In the genomic region with DNA sequence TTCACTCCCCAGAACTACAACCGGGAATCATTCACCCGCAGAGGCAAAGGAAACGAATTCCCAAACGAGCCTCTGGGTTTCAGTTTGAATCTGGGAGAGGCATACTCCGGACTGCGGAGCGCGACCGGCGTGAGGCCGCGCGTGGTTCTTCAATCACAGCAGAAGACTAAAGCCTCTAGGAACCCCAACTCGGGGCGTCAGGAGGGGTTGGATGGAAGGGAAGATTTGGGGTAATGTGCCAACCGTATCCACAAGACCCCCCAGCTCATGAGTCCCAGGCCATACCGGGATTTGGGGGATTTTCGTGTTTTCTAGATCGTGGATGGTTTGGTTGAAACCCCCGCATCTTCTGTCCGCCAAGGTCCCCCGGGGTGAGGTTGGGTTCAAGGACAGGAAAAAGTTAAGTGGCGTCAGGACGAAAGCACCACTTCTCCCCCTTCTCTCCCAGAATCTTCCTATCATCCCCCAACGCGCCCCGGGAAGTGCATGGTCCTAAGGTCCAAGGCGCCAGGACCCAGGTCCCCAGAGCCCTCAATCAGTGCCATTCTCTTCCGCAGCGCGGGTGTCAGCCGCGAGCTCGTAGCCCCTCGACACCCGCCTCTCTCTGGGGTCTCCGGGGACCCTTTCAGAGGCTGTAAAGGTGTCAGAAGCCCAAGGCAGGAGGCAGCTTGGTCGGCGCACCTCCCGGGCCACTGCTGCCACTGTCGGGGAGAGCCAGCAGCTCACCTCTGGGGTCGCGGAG, we compare ENCODE assay signal across 7 cellular contexts. TPM values are rescaled to one million over a fixed set of nuclear protein-coding genes. Genes with fewer than 3 reads are reported as not detected.
A peak's percentile ranks its signal among the peaks of the same experiment; 100 is the strongest.
DNase-seq lines count a peak whose midpoint lies in the region; ATAC-seq lines count a peak whose summit lies in the region.

No MANE protein-coding gene starts in this region.

- ATAC-seq in stimulated activated memory B cell treated with anti-CD40 and anti-IgM and Interleukin-4, amounts not matched to agents 10 μg/mL and 1 μg/mL and 100 μg/mL, for 72 hours: no peak
- ATAC-seq in GM21360 (IDR thresholded peaks at IDR 0.05; ENCODE audit: unreplicated experiment) (no peak), GM19452 (IDR thresholded peaks at IDR 0.05; ENCODE audit: unreplicated experiment) (no peak)

- H3K4me1 Mint-ChIP-seq in activated naive CD8-positive, alpha-beta T cell treated with anti-CD3 and anti-CD28 coated beads for 36 hours: peaks cover 31% of the 10 kb centered on the region
- peaks cover 41% of the 10 kb centered on the region for H3K4me1 Mint-ChIP-seq in stimulated activated memory B cell treated with anti-CD40 and anti-IgM and Interleukin-4, amounts not matched to agents 10 μg/mL and 1 μg/mL and 100 μg/mL, for 72 hours

- no peaks in the 10 kb centered on the region for H3K36me3 Mint-ChIP-seq in activated naive CD8-positive, alpha-beta T cell treated with anti-CD3 and anti-CD28 coated beads for 36 hours
- H3K36me3 Mint-ChIP-seq in stimulated activated memory B cell treated with anti-CD40 and anti-IgM and Interleukin-4, amounts not matched to agents 10 μg/mL and 1 μg/mL and 100 μg/mL, for 72 hours: no peaks in the 10 kb centered on the region

- no peak for DNase-seq in activated naive CD8-positive, alpha-beta T cell treated with anti-CD3 and anti-CD28 coated beads for 36 hours
- no peak for DNase-seq in LoVo (ENCODE audit: low spot score)

- no peak overlapping the region for H3K27ac ChIP-seq in HUES64 (ENCODE audit: low read depth, low read length)
- H3K27ac ChIP-seq in iPS-18a (ENCODE audit: low read length): no peak overlapping the region

- H3K9ac ChIP-seq in HUES64 (ENCODE audit: low read depth, low read length) (no peak overlapping the region), iPS-18a (ENCODE audit: low read length) (no peak overlapping the region)

- peaks cover 68% of the 10 kb centered on the region for H3K27me3 Mint-ChIP-seq in activated naive CD8-positive, alpha-beta T cell treated with anti-CD3 and anti-CD28 coated beads for 36 hours
- H3K27me3 Mint-ChIP-seq in stimulated activated memory B cell treated with anti-CD40 and anti-IgM and Interleukin-4, amounts not matched to agents 10 μg/mL and 1 μg/mL and 100 μg/mL, for 72 hours: peaks cover 54% of the 10 kb centered on the region

- peak overlapping the region; percentile 73 for H3K4me3 ChIP-seq in HUES64 (ENCODE audit: low read length)
- H3K4me3 ChIP-seq in iPS-18a (ENCODE audit: low read length): peak overlapping the region; percentile 70

- no peaks in the 10 kb centered on the region for H3K36me3 ChIP-seq in HUES64 (ENCODE audit: insufficient read depth, low read length)
- H3K36me3 ChIP-seq in iPS-18a (ENCODE audit: control insufficient read depth, low read depth, low read length): no peaks in the 10 kb centered on the region

- no peaks in the 10 kb centered on the region for H3K9me3 ChIP-seq in HUES64 (ENCODE audit: insufficient read depth, low read depth, low read length)
- H3K9me3 ChIP-seq in iPS-18a (ENCODE audit: control insufficient read depth, low read depth, low read length): no peaks in the 10 kb centered on the region

- H3K4me1 ChIP-seq in HUES64 (ENCODE audit: insufficient read depth, low read length) (peaks cover 8% of the 10 kb centered on the region), iPS-18a (ENCODE audit: control insufficient read depth, low read depth, low read length) (peaks cover 16% of the 10 kb centered on the region)

- peak overlapping the region; percentile 64 for H3K4me3 Mint-ChIP-seq in activated naive CD8-positive, alpha-beta T cell treated with anti-CD3 and anti-CD28 coated beads for 36 hours
- H3K4me3 Mint-ChIP-seq in stimulated activated memory B cell treated with anti-CD40 and anti-IgM and Interleukin-4, amounts not matched to agents 10 μg/mL and 1 μg/mL and 100 μg/mL, for 72 hours: peak overlapping the region; percentile 65

- no peaks in the 10 kb centered on the region for H3K9me3 Mint-ChIP-seq in activated naive CD8-positive, alpha-beta T cell treated with anti-CD3 and anti-CD28 coated beads for 36 hours
- no peaks in the 10 kb centered on the region for H3K9me3 Mint-ChIP-seq in stimulated activated memory B cell treated with anti-CD40 and anti-IgM and Interleukin-4, amounts not matched to agents 10 μg/mL and 1 μg/mL and 100 μg/mL, for 72 hours

- under 1% methylated on average over 43 of the region's 43 CpGs for WGBS in HUES64

- H3K27me3 ChIP-seq in HUES64 (ENCODE audit: insufficient read depth, low read length) (peaks cover 100% of the 10 kb centered on the region), iPS-18a (ENCODE audit: control insufficient read depth, insufficient read depth, low read length) (peaks cover 96% of the 10 kb centered on the region)

- peak overlapping the region; percentile 67 for H3K27ac Mint-ChIP-seq in activated naive CD8-positive, alpha-beta T cell treated with anti-CD3 and anti-CD28 coated beads for 36 hours
- H3K27ac Mint-ChIP-seq in stimulated activated memory B cell treated with anti-CD40 and anti-IgM and Interleukin-4, amounts not matched to agents 10 μg/mL and 1 μg/mL and 100 μg/mL, for 72 hours: peak overlapping the region; percentile 29

RNA-seq across cellular contexts. Expression of gene MKX, which starts 1.7 kb away (rescaled TPM):
- polyA plus RNA-seq in HUES64 (2013, experiment 1 of 2): 0.30 TPM
- 0.38 TPM for polyA plus RNA-seq in HUES64 (2013, experiment 2 of 2)
- 1 to 10 TPM in 1 of 2 experiments, under 1 TPM in 1; 0.58 to 1.1 TPM for total RNA-seq in activated naive CD8-positive, alpha-beta T cell treated with anti-CD3 and anti-CD28 coated beads for 36 hours
